ENCODE assay signal across 8 cellular contexts in the genomic region with DNA sequence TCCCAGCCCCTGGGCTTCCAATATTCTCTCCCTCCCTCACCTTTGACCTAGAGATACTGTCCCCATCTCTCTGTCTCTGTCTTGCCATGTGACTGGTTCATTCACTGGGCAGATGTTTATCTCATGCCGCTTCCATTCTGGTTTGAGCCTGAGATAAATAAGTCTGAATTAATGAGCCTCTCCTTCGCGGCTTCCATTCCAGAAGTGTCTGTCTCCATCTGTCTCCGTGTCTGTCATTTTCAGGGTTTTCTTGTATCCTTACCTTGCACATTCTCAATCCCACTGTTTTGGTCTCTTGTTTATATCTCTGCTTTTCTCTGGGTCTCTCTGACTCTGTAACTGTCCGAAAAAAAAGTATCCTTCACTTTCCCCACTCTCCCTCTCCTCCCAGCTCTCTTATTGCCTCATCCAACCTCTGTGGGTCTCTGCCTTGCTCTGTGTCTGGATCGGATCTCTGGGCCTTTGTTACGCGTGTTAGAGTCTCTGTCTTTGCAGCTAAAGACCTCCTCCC. TPM values are rescaled to one million over a fixed set of nuclear protein-coding genes. Genes with fewer than 3 reads are reported as not detected.
A peak's percentile ranks its signal among the peaks of the same experiment; 100 is the strongest.
DNase-seq lines count a peak whose midpoint lies in the region; ATAC-seq and TF ChIP-seq lines count a peak whose summit lies in the region.

No MANE protein-coding gene starts in this region.

- no peaks in the 10 kb centered on the region for H3K9me3 Mint-ChIP-seq in CD4-positive, alpha-beta memory T cell
- H3K9me3 Mint-ChIP-seq in neural progenitor cell, result no peaks in the 10 kb centered on the region

- peak overlapping the region; percentile 13 to 33 for H3K4me3 ChIP-seq in CD4-positive, alpha-beta memory T cell (ENCODE audit: low read length in 2 of 2)
- H3K4me3 ChIP-seq in neural progenitor cell, result peak overlapping the region; percentile 79
- peak overlapping the region in 1 of 2 donors; percentile 38 for H3K4me3 ChIP-seq in aorta (ENCODE audit: low read length in 2 of 2)

- peaks cover 25% of the 10 kb centered on the region for H3F3A ChIP-seq in neural progenitor cell (ENCODE audit: low read depth)

- intact Hi-C loops in CD4-positive, alpha-beta memory T cell (cut with micrococcal nuclease), result loop anchor here (1.0 kb wide), 2 partner anchors 14 to 23 kb away; a partner anchor contains a TSS
- intact Hi-C loops in aorta (cut with DNase I), result no loop called here

- H3K36me3 ChIP-seq in CD4-positive, alpha-beta memory T cell (ENCODE audit: insufficient read depth, low read length), result no peaks in the 10 kb centered on the region
- H3K36me3 ChIP-seq in neural progenitor cell, result no peaks in the 10 kb centered on the region
- H3K36me3 ChIP-seq in aorta (ENCODE audit: control insufficient read depth in 1 of 2, insufficient read depth in 2 of 2, low read length in 1 of 2), result no peaks in the 10 kb centered on the region

- no peak for ATAC-seq in aorta (ENCODE audit: low FRiP score)

- POLR2A ChIA-PET in CD4-positive, alpha-beta memory T cell (lab: Charles Lee; ENCODE audit: partially characterized antibody), result interaction anchor here (0.6 to 6.6 kb wide), 9 partner anchors 9 to 370 kb away, joined by 3 to 61 read pairs (median 4); a partner anchor contains a TSS
- POLR2A ChIA-PET in GM10248 (lab: Yijun Ruan, JAX), result interaction anchor here (0.8 to 1.2 kb wide), 2 partner anchors 9 to 15 kb away, joined by 3 read pairs; a partner anchor contains a TSS

- CTCF ChIA-PET in CD4-positive, alpha-beta memory T cell (lab: Charles Lee; ENCODE audit: partially characterized antibody), result interaction anchor here (0.7 to 1.9 kb wide), 3 partner anchors 22 to 370 kb away, joined by 3 to 7 read pairs (median 3); a partner anchor contains a TSS
- CTCF ChIA-PET in GM10248 (lab: Yijun Ruan, JAX), result interaction anchor here (0.9 to 3.9 kb wide), 2 partner anchors 10 to 36 kb away, joined by 3 to 20 read pairs; no protein-coding TSS in a partner anchor

- peak overlapping the region; percentile 26 for H2AFZ ChIP-seq in neural progenitor cell (replicated peaks)

- peak overlapping the region; percentile 59 to 93 (median 84) for H3K4me3 Mint-ChIP-seq in CD4-positive, alpha-beta memory T cell
- peak overlapping the region; percentile 84 for H3K4me3 Mint-ChIP-seq in neural progenitor cell

- H3K27ac ChIP-seq in CD4-positive, alpha-beta memory T cell (ENCODE audit: low read depth, low read length), result peak overlapping the region; percentile 68
- peak overlapping the region; percentile 92 for H3K27ac ChIP-seq in neural progenitor cell
- H3K27ac ChIP-seq in aorta (ENCODE audit: low read depth in 1 of 2, low read length in 2 of 2), result peak overlapping the region in 1 of 2 donors; percentile 74

- WGBS in aorta, 2 donors, result 14% methylated on average over 8 of the region's 8 CpGs

- no peak for DNase-seq in CD4-positive, alpha-beta memory T cell
- peak; percentile 56 for DNase-seq in NCI-H2227 treated with DMSO at 0.1 percent for 48 hours (lab: John Stamatoyannopoulos, UW)
- DNase-seq in ecto neural progenitor cell (ENCODE audit: low spot score), result peak; percentile 45
- peak; percentile 47 for DNase-seq in neural progenitor cell (ENCODE audit: low spot score)
- DNase-seq in aorta, result no peak
- no peak for DNase-seq in GM10248 (ENCODE audit: extremely low spot score)
- no peak for DNase-seq in Kasumi-1 (lab: John Stamatoyannopoulos, UW)
- DNase-seq in activated effector memory CD4-positive, alpha-beta T cell treated with Interleukin-2 at 50 U/mL for 16 hours, result no peak

- peaks cover 27% of the 10 kb centered on the region for H3K4me1 ChIP-seq in CD4-positive, alpha-beta memory T cell (ENCODE audit: insufficient read depth, low read length)
- H3K4me1 ChIP-seq in neural progenitor cell (peaks cover 11% of the 10 kb centered on the region), aorta (ENCODE audit: control insufficient read depth in 1 of 2, insufficient read depth in 2 of 2, low read length in 2 of 2) (no peaks in the 10 kb centered on the region)

- peaks cover 4 to 34% of the 10 kb centered on the region in 2 donors for H3K36me3 Mint-ChIP-seq in CD4-positive, alpha-beta memory T cell
- H3K36me3 Mint-ChIP-seq in neural progenitor cell, result peaks cover 1% of the 10 kb centered on the region

- TF ChIP-seq CTCF in neural progenitor cell (IDR thresholded peaks at IDR 0.05) (no peak), GM10248 (IDR thresholded peaks at IDR 0.05; ENCODE audit: control extremely low read depth, extremely low read depth, low read depth, missing control alignments) (no peak)

- no peaks in the 10 kb centered on the region for H3K27me3 ChIP-seq in CD4-positive, alpha-beta memory T cell (ENCODE audit: insufficient read depth, low read length)
- H3K27me3 ChIP-seq in neural progenitor cell, result no peaks in the 10 kb centered on the region
- H3K27me3 ChIP-seq in aorta (ENCODE audit: control insufficient read depth in 1 of 2, insufficient read depth in 2 of 2, low read length in 1 of 2), result no peaks in the 10 kb centered on the region

- peak overlapping the region; percentile 79 to 98 (median 96) for H3K27ac Mint-ChIP-seq in CD4-positive, alpha-beta memory T cell
- H3K27ac Mint-ChIP-seq in neural progenitor cell, result peak overlapping the region; percentile 85

- H3K79me2 ChIP-seq in neural progenitor cell (ENCODE audit: low read depth), result peaks cover 45% of the 10 kb centered on the region

- peaks cover 22 to 59% (median 36%) of the 10 kb centered on the region in 4 donors for H3K4me1 Mint-ChIP-seq in CD4-positive, alpha-beta memory T cell
- H3K4me1 Mint-ChIP-seq in neural progenitor cell, result peaks cover 42% of the 10 kb centered on the region

- H3K27me3 Mint-ChIP-seq in CD4-positive, alpha-beta memory T cell, result no peaks in the 10 kb centered on the region
- H3K27me3 Mint-ChIP-seq in neural progenitor cell (ENCODE audit: insufficient read depth, low read depth), result peaks cover 2% of the 10 kb centered on the region

- no peaks in the 10 kb centered on the region for H3K9me3 ChIP-seq in CD4-positive, alpha-beta memory T cell (ENCODE audit: control insufficient read depth in 1 of 2, low read length in 2 of 2)
- H3K9me3 ChIP-seq in neural progenitor cell (ENCODE audit: low read depth) (no peaks in the 10 kb centered on the region), aorta (ENCODE audit: control insufficient read depth, low read length) (no peaks in the 10 kb centered on the region)

- H3K9ac ChIP-seq in neural progenitor cell, result peak overlapping the region; percentile 60

- peaks cover 20% of the 10 kb centered on the region for H4K20me1 ChIP-seq in neural progenitor cell (ENCODE audit: low read depth)

- H3K4me2 ChIP-seq in neural progenitor cell, result peak overlapping the region; percentile 82

RNA-seq across cellular contexts. Expression of a gene that starts 4.3 kb away (rescaled TPM):
- total RNA-seq in CD4-positive, alpha-beta memory T cell, result 10 to 100 TPM; 25.0 to 29.1 TPM
- polyA plus RNA-seq in CD4-positive, alpha-beta memory T cell, result 1 to 10 TPM; 6.0 to 8.4 TPM
- total RNA-seq in neural progenitor cell (ENCODE audit: low replicate concordance) (7.2 and 46.1 TPM in 2 replicates), aorta (10 to 100 TPM; 14.6 to 17.9 TPM)
- 10 to 100 TPM; 21.5 to 25.4 TPM for polyA plus RNA-seq in aorta

RNA-seq across cellular contexts. Expression of a gene that starts 4.6 kb away (rescaled TPM):
- 1,000 to 10,000 TPM; 2,357 to 2,448 TPM for total RNA-seq in CD4-positive, alpha-beta memory T cell
- 1,000 to 10,000 TPM; 2,084 to 2,180 TPM for polyA plus RNA-seq in CD4-positive, alpha-beta memory T cell
- total RNA-seq in neural progenitor cell (ENCODE audit: low replicate concordance) (1,962 and 2,391 TPM in 2 replicates), aorta (100 to 1,000 TPM; 900 to 909 TPM)
- 1,000 to 10,000 TPM; 2,172 to 2,376 TPM for polyA plus RNA-seq in aorta

RNA-seq across cellular contexts. Expression of a gene that starts 8.7 kb away (rescaled TPM):
- 1 to 10 TPM; 4.3 to 5.3 TPM for total RNA-seq in CD4-positive, alpha-beta memory T cell
- polyA plus RNA-seq in CD4-positive, alpha-beta memory T cell, result not detected
- 0.06 and 2.6 TPM in 2 replicates for total RNA-seq in neural progenitor cell (ENCODE audit: low replicate concordance)
- under 1 TPM in 1 of 2 donors, not detected in 1; 0.45 TPM for total RNA-seq in aorta
- polyA plus RNA-seq in aorta, result 10 to 100 TPM in 1 of 2 donors, under 1 TPM in 1; 0.74 to 12.3 TPM

RNA-seq across cellular contexts. Expression of a gene that starts 13.6 kb away (rescaled TPM):
- 10 to 100 TPM; 62.6 to 69.5 TPM for total RNA-seq in CD4-positive, alpha-beta memory T cell
- 100 to 1,000 TPM in 1 of 2 donors, 10 to 100 TPM in 1; 37.4 to 113 TPM for polyA plus RNA-seq in CD4-positive, alpha-beta memory T cell
- total RNA-seq in neural progenitor cell (ENCODE audit: low replicate concordance) (7.4 and 10.3 TPM in 2 replicates), aorta (10 to 100 TPM in 1 of 2 donors, 1 to 10 TPM in 1; 1.5 to 10.7 TPM)
- 1 to 10 TPM; 5.3 to 6.8 TPM for polyA plus RNA-seq in aorta

RNA-seq across cellular contexts. Expression of a gene that starts 17.1 kb away (rescaled TPM):
- total RNA-seq in CD4-positive, alpha-beta memory T cell, result not detected
- not detected for polyA plus RNA-seq in CD4-positive, alpha-beta memory T cell
- total RNA-seq in neural progenitor cell (ENCODE audit: low replicate concordance) (not detected in 2 replicates), aorta (not detected)
- polyA plus RNA-seq in aorta, result under 1 TPM in 1 of 2 donors, not detected in 1; 0.18 TPM

Comparison
In these comparisons a context has a peak if more than half of its experiments do, and no peak if none do; other contexts are left out.
1. DNase-seq: peak in NCI-H2227 treated with DMSO at 0.1 percent for 48 hours (single experiment), ecto neural progenitor cell (single experiment) and neural progenitor cell (single experiment); none in CD4-positive, alpha-beta memory T cell (0 of 5), aorta (0 of 2), GM10248 (single experiment), Kasumi-1 (0 of 2) and activated effector memory CD4-positive, alpha-beta T cell treated with Interleukin-2 at 50 U/mL for 16 hours (single experiment).